9 cellular contexts compared by ENCODE assay signal in the genomic region with DNA sequence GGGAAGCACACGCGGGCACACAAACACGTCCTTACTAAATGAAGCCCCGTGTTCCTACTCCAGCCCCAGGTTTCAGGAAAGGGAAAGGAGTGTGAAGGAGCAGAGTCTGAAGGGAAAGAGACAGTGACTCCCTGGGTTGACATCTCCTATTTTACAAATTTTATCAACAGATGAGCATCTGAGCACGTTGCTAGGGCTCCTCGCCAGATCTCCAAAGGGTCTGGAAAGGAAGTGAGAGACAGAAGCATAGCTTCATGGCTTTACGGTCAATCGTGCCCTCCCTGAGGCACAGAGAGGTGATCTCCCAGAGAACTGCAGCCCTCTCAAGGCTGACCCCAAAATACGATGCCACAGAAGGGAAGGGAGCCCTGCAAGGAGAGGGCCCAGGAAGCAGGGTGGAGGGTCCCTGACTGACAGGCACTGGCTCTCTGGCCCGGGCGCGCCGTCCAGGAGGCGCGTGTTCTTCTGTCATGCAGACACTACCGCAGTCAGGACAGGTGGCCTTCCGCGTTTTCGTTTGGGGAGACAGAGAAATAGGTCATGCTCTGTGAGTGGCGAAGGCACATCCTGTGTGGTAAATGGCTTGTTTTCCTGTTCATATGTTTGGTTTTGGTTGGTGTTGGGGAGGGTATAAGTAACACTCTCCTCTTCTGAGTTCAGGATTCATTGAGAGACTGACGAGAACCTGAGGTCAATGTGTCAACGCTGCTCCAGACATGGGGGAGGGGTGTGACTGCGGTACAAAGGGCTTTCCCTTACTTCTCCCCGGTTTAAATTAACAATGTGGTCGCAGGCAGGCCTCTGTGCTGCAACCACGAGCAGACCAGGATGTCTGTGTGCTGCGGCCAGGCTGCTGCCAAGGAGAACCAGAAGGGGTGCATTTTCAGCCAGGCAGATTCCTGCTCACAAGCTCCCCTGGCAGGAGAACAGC.
DNase-seq lines count a peak whose midpoint lies in the region; ATAC-seq and TF ChIP-seq lines count a peak whose summit lies in the region.
"Had no signal": no experiment of that assay in that cellular context is flagged by ENCODE, and none has a peak within 500 bp of the region (broad histone marks: within the 10 kb centered on the region; RNA-seq: fewer than 3 reads in every experiment).

No MANE protein-coding gene starts in this region.

- no peaks in the 10 kb centered on the region for H3K27me3 ChIP-seq in CD8-positive, alpha-beta memory T cell (ENCODE audit: insufficient read depth, low read length, poor library complexity, severe bottlenecking)
- no peaks in the 10 kb centered on the region for H3K27me3 ChIP-seq in ovary

- H3K36me3 ChIP-seq in CD8-positive, alpha-beta memory T cell (ENCODE audit: insufficient read depth, low read length), result no peaks in the 10 kb centered on the region
- H3K36me3 ChIP-seq in ovary, result no peaks in the 10 kb centered on the region

- ATAC-seq in HG03196 (IDR thresholded peaks at IDR 0.05; ENCODE audit: unreplicated experiment), result peak; percentile 58
- peak; percentile 74 to 85 for ATAC-seq in activated T-cell treated with anti-CD3 and anti-CD28 coated beads, Interleukin-2, amount 50 U/mL, for 4 hours

- TF ChIP-seq EP300 in ovary (IDR thresholded peaks at IDR 0.05), result no peak

- no peak for TF ChIP-seq POLR2A in ovary (IDR thresholded peaks at IDR 0.05)

- no peaks in the 10 kb centered on the region for H3K9me3 ChIP-seq in CD8-positive, alpha-beta memory T cell (ENCODE audit: low read length)
- no peaks in the 10 kb centered on the region for H3K9me3 ChIP-seq in ovary

- H3K4me3 ChIP-seq in CD8-positive, alpha-beta memory T cell (ENCODE audit: low read length), result no peak overlapping the region
- no peak overlapping the region for H3K4me3 ChIP-seq in ovary

- H3K4me1 ChIP-seq in CD8-positive, alpha-beta memory T cell (ENCODE audit: insufficient read depth, low read length), result peaks cover 8% of the 10 kb centered on the region
- H3K4me1 ChIP-seq in ovary (ENCODE audit: insufficient read depth), result no peaks in the 10 kb centered on the region

- CTCF ChIA-PET in CD8-positive, alpha-beta memory T cell (lab: Charles Lee), result no interaction called here

- peak overlapping the region; percentile 12 to 96 (median 87) for H3K27ac Mint-ChIP-seq in CD8-positive, alpha-beta memory T cell
- H3K27ac Mint-ChIP-seq in nephron, result peak overlapping the region in 2 of 3 experiments; percentile 60 to 64
- H3K27ac Mint-ChIP-seq: IgD-negative memory B cell had no signal

- H3K27me3 Mint-ChIP-seq in CD8-positive, alpha-beta memory T cell, result no peaks in the 10 kb centered on the region
- H3K27me3 Mint-ChIP-seq in activated T-cell treated with anti-CD3 and anti-CD28 coated beads, Interleukin-2, amount 50 U/mL, for 4 hours (ENCODE audit: low read depth), result peaks cover 2% of the 10 kb centered on the region
- H3K27me3 Mint-ChIP-seq in nephron (ENCODE audit: low read depth), result peaks cover 50% of the 10 kb centered on the region
- H3K27me3 Mint-ChIP-seq: IgD-negative memory B cell had no signal

- DNase-seq in CD8-positive, alpha-beta memory T cell, result peak; percentile 5 to 73 (median 60)
- DNase-seq in activated T-cell treated with anti-CD3 and anti-CD28 coated beads, Interleukin-2, amount 50 U/mL, for 4 hours, result peak; percentile 15
- DNase-seq in NCI-H446 (lab: John Stamatoyannopoulos, UW) (no peak), COLO829 (ENCODE audit: low spot score) (no peak), ovary (no peak), middle frontal gyrus (ENCODE audit: extremely low spot score, low spot score) (no peak)

- H3K27ac ChIP-seq in CD8-positive, alpha-beta memory T cell (ENCODE audit: low read depth, low read length), result no peak overlapping the region
- H3K27ac ChIP-seq in ovary, result no peak overlapping the region

- no peak for TF ChIP-seq CTCF in nephron (IDR thresholded peaks at IDR 0.05; ENCODE audit: unreplicated experiment in 3 of 3)
- no peak for TF ChIP-seq CTCF in ovary (IDR thresholded peaks at IDR 0.05)

- peaks cover 0 to 2% (median 0%) of the 10 kb centered on the region in 5 donors for H3K9me3 Mint-ChIP-seq in CD8-positive, alpha-beta memory T cell
- H3K9me3 Mint-ChIP-seq in activated T-cell treated with anti-CD3 and anti-CD28 coated beads, Interleukin-2, amount 50 U/mL, for 4 hours, result no peaks in the 10 kb centered on the region
- no peaks in the 10 kb centered on the region for H3K9me3 Mint-ChIP-seq in nephron

- POLR2A ChIA-PET in CD8-positive, alpha-beta memory T cell (lab: Charles Lee), result interaction anchor here (0.6 kb wide), 1 partner anchor 151 kb away, joined by 3 read pairs; no protein-coding TSS in a partner anchor

- peaks cover 38 to 47% (median 42%) of the 10 kb centered on the region in 3 donors for H3K4me1 Mint-ChIP-seq in CD8-positive, alpha-beta memory T cell
- H3K4me1 Mint-ChIP-seq in activated T-cell treated with anti-CD3 and anti-CD28 coated beads, Interleukin-2, amount 50 U/mL, for 4 hours (ENCODE audit: low read depth), result peaks cover 33% of the 10 kb centered on the region
- H3K4me1 Mint-ChIP-seq in nephron, result peaks cover 26% of the 10 kb centered on the region
- H3K4me1 Mint-ChIP-seq: IgD-negative memory B cell had no signal

- peaks cover 0 to 2% (median 0%) of the 10 kb centered on the region in 3 donors for H3K36me3 Mint-ChIP-seq in CD8-positive, alpha-beta memory T cell
- no peaks in the 10 kb centered on the region for H3K36me3 Mint-ChIP-seq in activated T-cell treated with anti-CD3 and anti-CD28 coated beads, Interleukin-2, amount 50 U/mL, for 4 hours (ENCODE audit: insufficient read depth)
- no peaks in the 10 kb centered on the region for H3K36me3 Mint-ChIP-seq in nephron (ENCODE audit: low read depth)

- intact Hi-C loops in ovary (cut with DNase I), result no loop called here

- WGBS in ovary, 3 donors, result 67 to 72% (median 71%) methylated on average over 27 of the region's 27 CpGs

- peak overlapping the region; percentile 64 to 89 (median 74) for H3K4me3 Mint-ChIP-seq in CD8-positive, alpha-beta memory T cell
- H3K4me3 Mint-ChIP-seq in activated T-cell treated with anti-CD3 and anti-CD28 coated beads, Interleukin-2, amount 50 U/mL, for 4 hours, result peak overlapping the region; percentile 66
- H3K4me3 Mint-ChIP-seq in nephron, result no peak overlapping the region

Comparison
In these comparisons a context has a peak if more than half of its experiments do, and no peak if none do; other contexts are left out.
1. DNase-seq: peak in CD8-positive, alpha-beta memory T cell (5 of 5) and activated T-cell treated with anti-CD3 and anti-CD28 coated beads, Interleukin-2, amount 50 U/mL, for 4 hours (single experiment); none in NCI-H446 (0 of 2), COLO829 (single experiment), ovary (0 of 5) and middle frontal gyrus (single experiment).
2. H3K4me3 Mint-ChIP-seq: peak in CD8-positive, alpha-beta memory T cell (7 of 7) and activated T-cell treated with anti-CD3 and anti-CD28 coated beads, Interleukin-2, amount 50 U/mL, for 4 hours (single experiment); none in nephron (0 of 3).